ENCODE assay signal across 30 cellular contexts in the genomic region with DNA sequence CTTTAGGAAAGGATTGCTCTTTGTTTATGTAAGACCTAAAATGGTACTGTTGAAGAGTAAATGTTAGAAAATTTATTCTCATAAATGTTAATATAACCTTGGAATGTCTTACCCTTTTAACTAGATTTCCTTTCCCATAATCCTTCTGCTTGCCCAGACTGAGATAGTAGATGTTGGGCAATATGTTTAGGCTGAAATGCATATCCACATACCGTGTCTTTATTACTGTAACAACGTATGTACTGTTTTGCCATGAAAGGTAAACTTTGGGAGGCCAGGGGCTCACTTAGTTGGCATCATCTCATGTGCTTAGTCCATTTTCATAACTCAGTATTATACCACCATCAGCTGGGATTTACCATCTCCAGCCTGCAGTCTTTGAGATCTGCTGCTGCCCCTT.
"Had no signal": no experiment of that assay in that cellular context is flagged by ENCODE, and none has a peak within 500 bp of the region (broad histone marks: within the 10 kb centered on the region; RNA-seq: fewer than 3 reads in every experiment).

No MANE protein-coding gene starts in this region.

- ATAC-seq: activated CD4-positive, CD25-positive, alpha-beta regulatory T cell treated with anti-CD3 and anti-CD28 coated beads, Interleukin-2, amount 50 U/mL, for 24 hours; left colon; sciatic nerve; upper lobe of right lung had no signal

- H3K36me3 ChIP-seq: ovary had no signal

- H3K27ac ChIP-seq: neutrophil, suprapubic skin, tibial artery, upper lobe of right lung, WERI-Rb-1 had no signal

- DNase-seq: activated CD4-positive, alpha-beta T cell treated with anti-CD3 and anti-CD28 coated beads for 48 hours; activated CD4-positive, alpha-beta T cell treated with anti-CD3 and anti-CD28 coated beads, Interleukin-2, amount 50 U/mL, for 48 hours; activated CD8-positive, alpha-beta memory T cell treated with anti-CD3 and anti-CD28 coated beads for 24 hours; activated effector memory CD4-positive, alpha-beta T cell treated with Interleukin-2 at 50 U/mL for 16 hours; activated naive CD4-positive, alpha-beta T cell treated with Interleukin-2 at 50 U/mL for 16 hours; activated naive CD8-positive, alpha-beta T cell treated with anti-CD3 and anti-CD28 coated beads for 36 hours; caudate nucleus; glutamatergic neuron; left colon; naive B cell; nephron progenitor cell; ovary; small intestine; stimulated activated CD4-positive, alpha-beta T cell treated with anti-CD3 and anti-CD28 coated beads, Interleukin-2, amount 100 ng/mL, for 24 hours; stimulated activated naive CD4-positive, alpha-beta T cell; T-helper 1 cell; tibial artery; upper lobe of right lung; WERI-Rb-1 had no signal

- H3K27ac Mint-ChIP-seq: activated naive CD8-positive, alpha-beta T cell treated with anti-CD3 and anti-CD28 coated beads for 36 hours; nephron progenitor cell; progenitor cell of endocrine pancreas had no signal

- H3K9me3 ChIP-seq: neutrophil, ovary, suprapubic skin, tibial artery, upper lobe of right lung had no signal

- H3K9me3 Mint-ChIP-seq: activated naive CD8-positive, alpha-beta T cell treated with anti-CD3 and anti-CD28 coated beads for 36 hours; mesothelial cell of epicardium; naive B cell; nephron progenitor cell had no signal

- H3K4me3 ChIP-seq: ovary, suprapubic skin, tibial artery, upper lobe of right lung had no signal

- FAIRE-seq: astrocyte, endothelial cell of umbilical vein, frontal cortex, keratinocyte, small intestine, TTC549 had no signal

- H3K4me1 ChIP-seq: suprapubic skin had no signal

- H3K27me3 Mint-ChIP-seq: activated naive CD8-positive, alpha-beta T cell treated with anti-CD3 and anti-CD28 coated beads for 36 hours; naive B cell; progenitor cell of endocrine pancreas had no signal

- H3K4me1 Mint-ChIP-seq: naive B cell had no signal

- H3K27me3 ChIP-seq: neutrophil, ovary, suprapubic skin, tibial artery, upper lobe of right lung had no signal

- H3K4me3 Mint-ChIP-seq: activated naive CD8-positive, alpha-beta T cell treated with anti-CD3 and anti-CD28 coated beads for 36 hours; mesothelial cell of epicardium; naive B cell; nephron progenitor cell had no signal
